ENCODE assay signal across 17 cellular contexts in the genomic region with DNA sequence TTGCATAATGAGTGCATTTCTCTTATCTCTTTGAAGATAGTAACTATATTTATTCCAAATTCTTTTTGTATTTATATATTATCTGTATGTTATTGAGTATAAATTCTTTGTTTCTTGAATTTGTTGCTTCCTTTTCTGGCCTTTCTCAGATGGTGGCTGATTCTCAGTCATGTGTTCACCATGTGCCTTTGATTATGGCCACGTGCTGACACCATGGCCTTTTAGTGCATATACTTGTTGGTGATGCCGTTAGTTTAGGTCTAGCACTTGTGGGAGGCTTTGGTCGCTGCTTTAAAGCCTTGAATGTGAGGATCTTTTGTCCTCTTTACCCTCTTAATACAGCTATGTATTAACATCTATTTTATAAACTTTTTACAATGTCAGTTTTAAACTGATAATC.
DNase-seq lines count a peak whose midpoint lies in the region; ATAC-seq and TF ChIP-seq lines count a peak whose summit lies in the region.
"Had no signal": no experiment of that assay in that cellular context is flagged by ENCODE, and none has a peak within 500 bp of the region (broad histone marks: within the 10 kb centered on the region; RNA-seq: fewer than 3 reads in every experiment).

No MANE protein-coding gene starts in this region.

- no peaks in the 10 kb centered on the region for H3K9me3 Mint-ChIP-seq in H9
- H3K9me3 Mint-ChIP-seq: CD8-positive, alpha-beta T cell had no signal

- H3K27me3 ChIP-seq in H9 (ENCODE audit: insufficient read depth, low read length) (no peaks in the 10 kb centered on the region), HCT116 (ENCODE audit: insufficient read depth, low read length) (no peaks in the 10 kb centered on the region), foreskin keratinocyte (no peaks in the 10 kb centered on the region)
- H3K27me3 ChIP-seq: BLaER1 had no signal

- TF ChIP-seq RAD21 in HCT116 (IDR thresholded peaks at IDR 0.05; ENCODE audit: low read depth): no peak

- H3K4me3 Mint-ChIP-seq in H9: no peak overlapping the region
- H3K4me3 Mint-ChIP-seq: B cell; CD4-positive, CD25-positive, alpha-beta regulatory T cell; CD8-positive, alpha-beta T cell had no signal

- no peak overlapping the region for H4K8ac ChIP-seq in H9 (replicated peaks; ENCODE audit: insufficient read length, low read depth, low read length)

- no peak overlapping the region for H2AK5ac ChIP-seq in H9 (ENCODE audit: insufficient read length, low read length)

- no peak overlapping the region for H3K27ac Mint-ChIP-seq in H9
- H3K27ac Mint-ChIP-seq: B cell; CD4-positive, CD25-positive, alpha-beta regulatory T cell; CD8-positive, alpha-beta T cell had no signal

- intact Hi-C loops in HCT116 (cut with micrococcal nuclease): no loop called here

- no peaks in the 10 kb centered on the region for H3K79me1 ChIP-seq in H9 (ENCODE audit: insufficient read depth, low read depth, low read length, poor library complexity, severe bottlenecking)

- H3K79me2 ChIP-seq in H9 (ENCODE audit: insufficient read depth, low read length) (no peaks in the 10 kb centered on the region), HCT116 (ENCODE audit: insufficient read depth, low read length) (no peaks in the 10 kb centered on the region)

- no peaks in the 10 kb centered on the region for H3K4me1 ChIP-seq in H9 (ENCODE audit: insufficient read depth, low read length)
- H3K4me1 ChIP-seq in HCT116 (ENCODE audit: control insufficient read depth in 1 of 2, insufficient read depth in 2 of 2, low read length in 2 of 2): no peaks in the 10 kb centered on the region
- no peaks in the 10 kb centered on the region for H3K4me1 ChIP-seq in foreskin keratinocyte
- H3K4me1 ChIP-seq: BLaER1, Caco-2 had no signal

- no peak for TF ChIP-seq POLR2A in HCT116 (IDR thresholded peaks at IDR 0.05; ENCODE audit: borderline replicate concordance, extremely low read depth, insufficient read depth, insufficient read length)

- no peak for DNase-seq in H9
- DNase-seq in HCT116 (ENCODE audit: low read depth, low spot score): no peak
- peak; percentile 26 for DNase-seq in SK-MEL-5 (ENCODE audit: low read depth, low spot score)
- DNase-seq in foreskin melanocyte: peak; percentile 38
- DNase-seq in foreskin keratinocyte: no peak
- no peak for DNase-seq in A172 (ENCODE audit: low spot score)
- DNase-seq: Caco-2; CD4-positive, CD25-positive, alpha-beta regulatory T cell; CD8-positive, alpha-beta T cell; DMS153; DND-41; GM23248; H7 had no signal

- H3K23ac ChIP-seq in H9 (ENCODE audit: insufficient read length, low read depth, low read length): no peak overlapping the region

- no peak for TF ChIP-seq CTCF in H9 (conservative IDR thresholded peaks at IDR 0.05)
- no peak for TF ChIP-seq CTCF in HCT116 (IDR thresholded peaks at IDR 0.05 in 2 of 3, conservative IDR thresholded peaks at IDR 0.05 in 1 of 3; ENCODE audit: borderline replicate concordance in 1 of 3, insufficient read depth in 1 of 3, low read depth in 2 of 3, low read length in 2 of 3)
- TF ChIP-seq CTCF in foreskin keratinocyte (conservative IDR thresholded peaks at IDR 0.05): no peak

- H4K20me1 ChIP-seq in H9 (ENCODE audit: control insufficient read depth, insufficient read depth, insufficient read length) (no peaks in the 10 kb centered on the region), HCT116 (ENCODE audit: insufficient read depth) (no peaks in the 10 kb centered on the region)
- H4K20me1 ChIP-seq: BLaER1 had no signal

- CTCF ChIA-PET in HCT116 (lab: Charles Lee): no interaction called here

- no peaks in the 10 kb centered on the region for H3K36me3 Mint-ChIP-seq in H9 (ENCODE audit: insufficient read depth in 1 of 3, low read depth in 3 of 3)
- H3K36me3 Mint-ChIP-seq: CD4-positive, CD25-positive, alpha-beta regulatory T cell; CD8-positive, alpha-beta T cell had no signal

- H2BK12ac ChIP-seq in H9 (ENCODE audit: insufficient read length, low read depth, low read length): no peak overlapping the region

- no peak overlapping the region for H3K4ac ChIP-seq in H9 (ENCODE audit: low read depth, low read length)

- H3K9me3 ChIP-seq in H9 (ENCODE audit: control insufficient read depth, low read depth, low read length) (no peaks in the 10 kb centered on the region), HCT116 (ENCODE audit: control insufficient read depth in 1 of 2, insufficient read depth in 1 of 2, low read depth in 1 of 2, low read length in 2 of 2) (no peaks in the 10 kb centered on the region)
- H3K9me3 ChIP-seq: BLaER1, Caco-2 had no signal

- H2BK120ac ChIP-seq in H9 (ENCODE audit: low read depth, low read length, poor library complexity, severe bottlenecking): no peak overlapping the region

- no peaks in the 10 kb centered on the region for H3K27me3 Mint-ChIP-seq in H9 (ENCODE audit: low read depth)
- H3K27me3 Mint-ChIP-seq: B cell; CD4-positive, CD25-positive, alpha-beta regulatory T cell had no signal

- no peak overlapping the region for H3K18ac ChIP-seq in H9 (ENCODE audit: insufficient read length, low read depth, low read length)

- H3K4me1 Mint-ChIP-seq in H9: peaks cover 2 to 4% of the 10 kb centered on the region in 2 experiments; a peak in 2 of 4 replicates
- H3K4me1 Mint-ChIP-seq: B cell; CD4-positive, CD25-positive, alpha-beta regulatory T cell had no signal

- peak overlapping the region; percentile 19 for H3T11ph ChIP-seq in H9 (ENCODE audit: low read length)

- H3K27ac ChIP-seq in H9 (ENCODE audit: insufficient read length, low read depth, low read length) (no peak overlapping the region), HCT116 (ENCODE audit: low read depth, low read length) (no peak overlapping the region), foreskin keratinocyte (no peak overlapping the region)
- H3K27ac ChIP-seq: BLaER1, C4-2B, GM23248 had no signal

- no peaks in the 10 kb centered on the region for H3K9me2 ChIP-seq in HCT116 (ENCODE audit: insufficient read depth)

- POLR2A ChIA-PET in HCT116 (lab: Charles Lee): no interaction called here

- RAD21 ChIA-PET in HCT116 (lab: Charles Lee; ENCODE audit: low non-redundant PET in 1 of 2, low total read pairs in 2 of 2, uncharacterized antibody in 2 of 2, unreplicated experiment in 2 of 2): no interaction called here

- no peaks in the 10 kb centered on the region for H3K23me2 ChIP-seq in H9 (ENCODE audit: insufficient read length, low read depth, low read length, poor library complexity, severe bottlenecking)

- H4K91ac ChIP-seq in H9 (ENCODE audit: insufficient read length, low read depth, low read length): no peak overlapping the region

- no CpG with 5 or more reads among the region's 3 CpGs for WGBS in H9 (ENCODE audit: extremely low coverage, insufficient read length, low lambda C conversion rate)

- no peak overlapping the region for H3K14ac ChIP-seq in H9 (ENCODE audit: insufficient read depth, low read length)

- H3K4me3 ChIP-seq in HCT116 (replicated peaks in 1 of 2; ENCODE audit: low read depth in 1 of 2, low read length in 2 of 2): no peak overlapping the region
- H3K4me3 ChIP-seq: BLaER1, GM23248 had no signal

- no peak overlapping the region for H2BK5ac ChIP-seq in H9 (ENCODE audit: insufficient read length, low read length)

- H3K9ac ChIP-seq in H9 (ENCODE audit: extremely low read depth, insufficient read length, low read length) (no peak overlapping the region), HCT116 (ENCODE audit: low read length) (no peak overlapping the region)
- H3K9ac ChIP-seq: BLaER1, GM23248 had no signal

- no TSS peak for BruUV-seq in HCT116 (replicated peaks; lab: Mats Ljungman, UMichigan)

- no peak overlapping the region for H3K56ac ChIP-seq in H9 (ENCODE audit: insufficient read length, low read depth, low read length)

- H2BK20ac ChIP-seq in H9 (ENCODE audit: low read depth, low read length, poor library complexity, severe bottlenecking): no peak overlapping the region

- H2BK15ac ChIP-seq in H9 (ENCODE audit: low read depth, low read length): no peak overlapping the region

- no peak overlapping the region for H3K4me2 ChIP-seq in H9 (ENCODE audit: insufficient read depth, insufficient read length, low read length)
- no peak overlapping the region for H3K4me2 ChIP-seq in HCT116 (ENCODE audit: low read length)
- H3K4me2 ChIP-seq: BLaER1 had no signal

- no peak overlapping the region for H4K5ac ChIP-seq in H9 (ENCODE audit: insufficient read length, low read depth, low read length)

- H2AFZ ChIP-seq in H9 (ENCODE audit: low read length) (no peak overlapping the region), HCT116 (ENCODE audit: low read depth, low read length, poor library complexity, severe bottlenecking) (peak overlapping the region; percentile 73)
- H2AFZ ChIP-seq: GM23248 had no signal

- in situ Hi-C loops in SK-MEL-5 (cut with HindIII; ENCODE audit: low pct_unique_long_range_greater_than_20kb, low sequenced_read_pairs): no loop called here

- H3K36me3 ChIP-seq in HCT116 (ENCODE audit: control insufficient read depth in 1 of 2, insufficient read depth in 2 of 2, low read length in 2 of 2): no peaks in the 10 kb centered on the region
- H3K36me3 ChIP-seq: BLaER1 had no signal

- ATAC-seq in HCT116: no peak
- no peak for ATAC-seq in foreskin keratinocyte
- ATAC-seq in HG02763 (IDR thresholded peaks at IDR 0.05; ENCODE audit: unreplicated experiment): no peak
- ATAC-seq: CD8-positive, alpha-beta T cell had no signal

TF ChIP-seq in HCT116, 20 proteins besides CTCF, POLR2A, EP300 and RAD21:
- TF ChIP-seq SIN3A (IDR thresholded peaks at IDR 0.05; ENCODE audit: low read depth): no peak
- TF ChIP-seq MAX (IDR thresholded peaks at IDR 0.05): 0 out of 2 replicates have a peak, but pooled peaks have one; percentile 14
TF ChIP-seq in HCT116: peak in this region for 1.

Comparison
In these comparisons a context has a peak if more than half of its experiments do, and no peak if none do; other contexts are left out.
1. DNase-seq: peak in SK-MEL-5 (single experiment) and foreskin melanocyte (single experiment); none in H9 (single experiment), HCT116 (single experiment), foreskin keratinocyte (0 of 2) and A172 (single experiment).